20 cellular contexts compared by ENCODE assay signal in genomic region chr3:20264900-20265567, GRCh38.
DNase-seq lines count a peak whose midpoint lies in the region; ATAC-seq, FAIRE-seq and TF ChIP-seq lines count a peak whose summit lies in the region.
"Had no signal": no experiment of that assay in that cellular context is flagged by ENCODE, and none has a peak within 500 bp of the region (broad histone marks: within the 10 kb centered on the region; RNA-seq: fewer than 3 reads in every experiment).

No MANE protein-coding gene starts in this region.

- ATAC-seq in HepG2 (peak; percentile 88), right lobe of liver (no peak), K562 (peak; percentile 61; the same call in 1 of the 3 replicates), WTC11 (no peak), GM21447 (IDR thresholded peaks at IDR 0.05; ENCODE audit: unreplicated experiment) (no peak)
- ATAC-seq: CD8-positive, alpha-beta T cell had no signal

- in situ Hi-C loops in HepG2 (cut with HindIII; ENCODE audit: extremely low pct_ligation_motif_present, low pct_unique_long_range_greater_than_20kb) (no loop called here), K562 (cut with MboI) (no loop called here), ACHN (cut with HindIII; ENCODE audit: low pct_ligation_motif_present, low pct_unique_long_range_greater_than_20kb, low sequenced_read_pairs) (no loop called here)

- H3K4me1 ChIP-seq in HepG2 (ENCODE audit: insufficient read depth, low read length): peaks cover 7% of the 10 kb centered on the region; the same call in 1 of the 2 replicates
- no peaks in the 10 kb centered on the region for H3K4me1 ChIP-seq in right lobe of liver
- no peaks in the 10 kb centered on the region for H3K4me1 ChIP-seq in K562 (replicated peaks in 1 of 2; ENCODE audit: control insufficient read depth in 2 of 2, insufficient read depth in 2 of 2, low read length in 2 of 2)
- H3K4me1 ChIP-seq in neuronal stem cell (ENCODE audit: control insufficient read depth in 2 of 2, insufficient read depth in 1 of 2, low read depth in 1 of 2, low read length in 2 of 2): peaks cover 0 to 2% of the 10 kb centered on the region in 2 donors
- H3K4me1 ChIP-seq: BLaER1 treated with 17β-estradiol and CSF1 and Interleukin-3, amounts not matched to agents 10 nM and 100 nM had no signal

- H3K4me3 Mint-ChIP-seq in WTC11: no peak overlapping the region
- H3K4me3 Mint-ChIP-seq: B cell; CD8-positive, alpha-beta T cell had no signal

- H2BK5ac ChIP-seq in neuronal stem cell (ENCODE audit: low read length): no peak overlapping the region

- no peak overlapping the region for H4K8ac ChIP-seq in neuronal stem cell (ENCODE audit: low read depth, low read length)

- H3K9ac ChIP-seq in HepG2 (ENCODE audit: insufficient read depth, low read depth, low read length) (no peak overlapping the region), K562 (ENCODE audit: insufficient read depth in 1 of 2, low read depth in 2 of 2, low read length in 2 of 2) (peak overlapping the region in 1 of 2 experiments; percentile 21; a peak in 1 of 4 replicates), neuronal stem cell (ENCODE audit: low read depth, low read length, poor library complexity) (no peak overlapping the region)
- H3K9ac ChIP-seq: BLaER1 treated with 17β-estradiol and CSF1 and Interleukin-3, amounts not matched to agents 10 nM and 100 nM; GM23248 had no signal

- POLR2A ChIA-PET in HepG2 (lab: Yijun Ruan, JAX) (no interaction called here), K562 (lab: Yijun Ruan, JAX) (interaction anchor here (0.6 kb wide), 1 partner anchor 50 kb away, joined by 3 read pairs; no protein-coding TSS in a partner anchor), WTC11 (lab: Charles Lee) (no interaction called here)

- no peak overlapping the region for H2AFZ ChIP-seq in HepG2 (ENCODE audit: low read length)
- peak overlapping the region; percentile 9; the same call in 1 of the 2 replicates for H2AFZ ChIP-seq in K562 (ENCODE audit: low read depth, low read length)
- no peak overlapping the region for H2AFZ ChIP-seq in neuronal stem cell (ENCODE audit: low read length)
- H2AFZ ChIP-seq: GM23248 had no signal

- no peak overlapping the region for H2BK15ac ChIP-seq in neuronal stem cell (ENCODE audit: low read length)

- H3K14ac ChIP-seq in neuronal stem cell (ENCODE audit: low read length): no peak overlapping the region

- FAIRE-seq in HepG2 (lab: Jason Lieb, UNC) (no peak), K562 (lab: Jason Lieb, UNC) (no peak)
- FAIRE-seq: G401.6, GM12891, GM19239 had no signal

- no peak overlapping the region for H3K4me3 ChIP-seq in HepG2 (replicated peaks in 1 of 3; ENCODE audit: insufficient read depth in 1 of 3, low read depth in 2 of 3, low read length in 3 of 3)
- H3K4me3 ChIP-seq in right lobe of liver: no peak overlapping the region
- no peak overlapping the region for H3K4me3 ChIP-seq in K562
- H3K4me3 ChIP-seq in neuronal stem cell (ENCODE audit: low read length in 2 of 2): no peak overlapping the region
- H3K4me3 ChIP-seq: BLaER1 treated with 17β-estradiol and CSF1 and Interleukin-3, amounts not matched to agents 10 nM and 100 nM; GM23248 had no signal

- H3K27me3 Mint-ChIP-seq in WTC11 (ENCODE audit: low read depth): peaks cover 5% of the 10 kb centered on the region; the same call in 1 of the 2 replicates
- H3K27me3 Mint-ChIP-seq: B cell had no signal

- no peaks in the 10 kb centered on the region for H3K9me1 ChIP-seq in K562 (ENCODE audit: control insufficient read depth, insufficient read depth, low read length)

- H3K4me1 Mint-ChIP-seq in WTC11: peaks cover 3% of the 10 kb centered on the region; the same call in 1 of the 2 replicates
- H3K4me1 Mint-ChIP-seq: B cell had no signal

- H3K36me3 ChIP-seq in HepG2 (replicated peaks in 1 of 2; ENCODE audit: control insufficient read depth in 1 of 2, insufficient read depth in 2 of 2, low read length in 2 of 2) (no peaks in the 10 kb centered on the region), right lobe of liver (no peaks in the 10 kb centered on the region), K562 (ENCODE audit: control insufficient read depth, insufficient read depth, low read length) (no peaks in the 10 kb centered on the region), neuronal stem cell (replicated peaks in 1 of 2; ENCODE audit: control insufficient read depth in 2 of 2, insufficient read depth in 2 of 2, low read length in 2 of 2) (no peaks in the 10 kb centered on the region)
- H3K36me3 ChIP-seq: BLaER1 treated with 17β-estradiol and CSF1 and Interleukin-3, amounts not matched to agents 10 nM and 100 nM had no signal

- H3K27me3 ChIP-seq in HepG2 (ENCODE audit: control insufficient read depth in 1 of 2, insufficient read depth in 2 of 2, low read length in 2 of 2) (no peaks in the 10 kb centered on the region), right lobe of liver (no peaks in the 10 kb centered on the region), K562 (ENCODE audit: control insufficient read depth in 2 of 2, insufficient read depth in 2 of 2, low read length in 2 of 2) (no peaks in the 10 kb centered on the region), neuronal stem cell (ENCODE audit: control insufficient read depth in 3 of 3, insufficient read depth in 3 of 3, low read depth in 1 of 3, low read length in 3 of 3) (peaks cover 0 to 2% (median 0%) of the 10 kb centered on the region in 3 experiments)
- H3K27me3 ChIP-seq: BLaER1 treated with 17β-estradiol and CSF1 and Interleukin-3, amounts not matched to agents 10 nM and 100 nM had no signal

- no peaks in the 10 kb centered on the region for H3K79me1 ChIP-seq in neuronal stem cell (ENCODE audit: low read depth, low read length)

- TF ChIP-seq RAD21 in HepG2 (CRISPR knock-in tag; IDR thresholded peaks at IDR 0.05) (no peak), K562 (CRISPR knock-in tag; conservative IDR thresholded peaks at IDR 0.05 in 1 of 2, IDR thresholded peaks at IDR 0.05 in 1 of 2) (no peak)

- H2AK5ac ChIP-seq in neuronal stem cell (ENCODE audit: low read depth, low read length): no peak overlapping the region

- BruUV-seq in HepG2 (replicated peaks; lab: Mats Ljungman, UMichigan) (no TSS peak), K562 (replicated peaks; lab: Mats Ljungman, UMichigan) (no TSS peak)

- peaks cover 41% of the 10 kb centered on the region for H3K9me3 Mint-ChIP-seq in WTC11

- peak overlapping the region; percentile 53 for H3K4me2 ChIP-seq in HepG2 (ENCODE audit: low read depth, low read length)
- H3K4me2 ChIP-seq in K562 (ENCODE audit: insufficient read depth, low read length): no peak overlapping the region
- no peak overlapping the region for H3K4me2 ChIP-seq in neuronal stem cell (ENCODE audit: insufficient read depth, low read length, poor library complexity, severe bottlenecking)
- H3K4me2 ChIP-seq: BLaER1 treated with 17β-estradiol and CSF1 and Interleukin-3, amounts not matched to agents 10 nM and 100 nM had no signal

- no peak overlapping the region for H3K23ac ChIP-seq in neuronal stem cell (ENCODE audit: low read depth, low read length, poor library complexity)

- H3K27ac ChIP-seq in HepG2 (ENCODE audit: extremely low read length, insufficient read depth, low read length) (no peak overlapping the region), right lobe of liver (no peak overlapping the region), K562 (ENCODE audit: extremely low read depth, low read depth, low read length) (no peak overlapping the region), neuronal stem cell (replicated peaks; ENCODE audit: low read length) (no peak overlapping the region)
- H3K27ac ChIP-seq: BLaER1 treated with 17β-estradiol and CSF1 and Interleukin-3, amounts not matched to agents 10 nM and 100 nM; GM23248 had no signal

- intact Hi-C loops in HepG2 (cut with micrococcal nuclease; ENCODE audit: unreplicated experiment): no loop called here
- intact Hi-C loops in right lobe of liver (cut with DNase I): no loop called here
- intact Hi-C loops in K562 (cut with micrococcal nuclease): no loop called here

- TF ChIP-seq CTCF in HepG2 (CRISPR knock-in tag; IDR thresholded peaks at IDR 0.05) (no peak), right lobe of liver (IDR thresholded peaks at IDR 0.05) (no peak), K562 (IDR thresholded peaks at IDR 0.05 in 2 of 3, conservative IDR thresholded peaks at IDR 0.05 in 1 of 3; ENCODE audit: insufficient read depth in 2 of 3, low read depth in 1 of 3, low read length in 3 of 3) (no peak), WTC11 (IDR thresholded peaks at IDR 0.05) (no peak)

- H3K79me2 ChIP-seq in HepG2 (ENCODE audit: insufficient read depth, low read length): no peaks in the 10 kb centered on the region
- no peaks in the 10 kb centered on the region for H3K79me2 ChIP-seq in K562 (ENCODE audit: control insufficient read depth, insufficient read depth, low read length)

- H3K27ac Mint-ChIP-seq in WTC11: no peak overlapping the region
- H3K27ac Mint-ChIP-seq: B cell; CD8-positive, alpha-beta T cell had no signal

- no peak overlapping the region for H3K4ac ChIP-seq in neuronal stem cell (ENCODE audit: low read length)

- CTCF ChIA-PET in HepG2 (lab: Yijun Ruan, JAX; ENCODE audit: low intra/inter-chr PET ratio, low total read pairs): no interaction called here
- CTCF ChIA-PET in K562 (lab: Yijun Ruan, JAX; ENCODE audit: low intra/inter-chr PET ratio): no interaction called here
- CTCF ChIA-PET in WTC11 (lab: Charles Lee): no interaction called here

- H4K20me1 ChIP-seq in HepG2 (ENCODE audit: insufficient read depth, low read length): no peaks in the 10 kb centered on the region
- H4K20me1 ChIP-seq in K562 (replicated peaks; ENCODE audit: control insufficient read depth, insufficient read depth, low read length): no peaks in the 10 kb centered on the region
- H4K20me1 ChIP-seq: BLaER1 treated with 17β-estradiol and CSF1 and Interleukin-3, amounts not matched to agents 10 nM and 100 nM had no signal

- peaks cover 40% of the 10 kb centered on the region for H3K36me3 Mint-ChIP-seq in WTC11

- DNase-seq in HepG2 (ENCODE audit: low spot score): no peak
- DNase-seq in right lobe of liver: no peak
- DNase-seq in K562 (ENCODE audit: extremely low read depth in 1 of 4, low spot score in 3 of 4): no peak
- no peak for DNase-seq in neuronal stem cell (ENCODE audit: low spot score)
- no peak for DNase-seq in WTC11 (ENCODE audit: low spot score)
- DNase-seq in ACHN: no peak
- DNase-seq: 8988T; CD8-positive, alpha-beta T cell; DMS 273 treated with DMSO at 0.1 percent for 48 hours; DMS53; DND-41; EL; GM23248; H7 had no signal

- H4K91ac ChIP-seq in neuronal stem cell (ENCODE audit: low read depth, low read length, poor library complexity): no peak overlapping the region

- 2% methylated on average over 7 of the region's 11 CpGs for WGBS in HepG2 (ENCODE audit: low lambda C conversion rate)
- WGBS in right lobe of liver (ENCODE audit: insufficient coverage, low coverage, low lambda C conversion rate, missing lambda C conversion rate): 76% methylated on average over 5 of the region's 11 CpGs
- under 1% methylated on average over 10 of the region's 11 CpGs for WGBS in K562 (ENCODE audit: insufficient coverage, low coverage, missing lambda C conversion rate)
- WGBS in neuronal stem cell (ENCODE audit: extremely low coverage in 2 of 2, insufficient read length in 2 of 2, insufficient replicate concordance in 1 of 2), 2 donors: no CpG with 5 or more reads among the region's 11 CpGs

- no peak overlapping the region for H2BK120ac ChIP-seq in neuronal stem cell (ENCODE audit: low read depth, low read length)

- TF ChIP-seq POLR2A in HepG2 (IDR thresholded peaks at IDR 0.05; ENCODE audit: insufficient read depth in 1 of 2, low read depth in 2 of 2, low read length in 2 of 2) (no peak), right lobe of liver (IDR thresholded peaks at IDR 0.05) (no peak), K562 (conservative IDR thresholded peaks at IDR 0.05) (no peak)

- H3K18ac ChIP-seq in neuronal stem cell (ENCODE audit: low read length): peak overlapping the region; percentile 80

- no peak overlapping the region for H2BK12ac ChIP-seq in neuronal stem cell (ENCODE audit: low read length)

- H3K9me3 ChIP-seq in HepG2 (ENCODE audit: low read length): no peaks in the 10 kb centered on the region
- H3K9me3 ChIP-seq in right lobe of liver: no peaks in the 10 kb centered on the region
- 0 out of 2 replicates have a peak, but pooled peaks cover 2% of the 10 kb centered on the region for H3K9me3 ChIP-seq in K562 (replicated peaks; ENCODE audit: control insufficient read depth, insufficient read depth, low read depth, low read length)
- H3K9me3 ChIP-seq in neuronal stem cell (replicated peaks in 1 of 2; ENCODE audit: control insufficient read depth in 2 of 2, insufficient read depth in 1 of 2, low read depth in 1 of 2, low read length in 2 of 2): no peaks in the 10 kb centered on the region

- TF ChIP-seq EP300 in HepG2 (IDR thresholded peaks at IDR 0.05; ENCODE audit: low read depth in 2 of 2, low read length in 2 of 2): no peak
- TF ChIP-seq EP300 in HepG2 (CRISPR knock-in tag; IDR thresholded peaks at IDR 0.05; ENCODE audit: borderline replicate concordance): no peak
- TF ChIP-seq EP300 in K562 (IDR thresholded peaks at IDR 0.05; ENCODE audit: low read length): no peak

Comparison
In these comparisons a context has a peak if more than half of its experiments do, and no peak if none do; other contexts are left out.
1. ATAC-seq: peak in HepG2 (single experiment) and K562 (single experiment); none in right lobe of liver (0 of 4), WTC11 (single experiment) and GM21447 (single experiment).
2. Of the 241 proteins assayed by ChIP-seq in both HepG2 and K562: peak only in HepG2: BHLHE40; only in K562: none; in both: none; in neither: 240.